ENCODE assay signal across 26 cellular contexts in the genomic region with DNA sequence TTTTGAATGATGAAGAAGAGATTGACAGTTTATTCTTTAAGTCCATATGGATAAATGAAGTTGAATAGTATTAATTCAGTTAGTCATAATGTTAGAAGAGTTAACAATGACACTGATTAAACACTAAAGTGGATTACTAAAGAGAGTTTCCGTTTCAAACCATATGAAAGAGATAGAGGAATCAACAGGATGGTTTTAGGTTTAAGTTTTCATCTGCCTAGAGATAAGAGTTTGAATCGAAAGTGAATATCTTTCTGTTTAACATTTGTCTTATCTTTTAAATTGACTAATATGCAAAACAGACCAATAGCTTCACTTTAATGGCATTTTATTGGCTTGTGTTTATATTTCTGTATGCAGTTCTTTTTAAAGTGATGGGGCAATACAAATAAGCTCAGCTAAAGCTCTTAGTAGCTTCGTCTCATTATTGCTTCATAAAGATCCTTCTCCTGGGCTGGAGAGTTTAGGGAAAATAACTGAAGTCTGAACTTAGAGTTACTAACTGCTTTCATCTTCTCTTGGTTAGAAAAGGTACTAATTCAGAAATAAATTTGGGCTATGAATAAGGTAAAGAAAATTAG.
A peak's percentile ranks its signal among the peaks of the same experiment; 100 is the strongest.
DNase-seq lines count a peak whose midpoint lies in the region; ATAC-seq, FAIRE-seq and TF ChIP-seq lines count a peak whose summit lies in the region.
"Had no signal": no experiment of that assay in that cellular context is flagged by ENCODE, and none has a peak within 500 bp of the region (broad histone marks: within the 10 kb centered on the region; RNA-seq: fewer than 3 reads in every experiment).

No MANE protein-coding gene starts in this region.

- no peaks in the 10 kb centered on the region for H3K79me2 ChIP-seq in hepatocyte

- intact Hi-C loops in adrenal gland (cut with DNase I) = no loop called here

- no peak overlapping the region for H3K27ac Mint-ChIP-seq in WTC11
- H3K27ac Mint-ChIP-seq: GM23338, HFFc6 had no signal

- H2BK12ac ChIP-seq in mesenchymal stem cell (ENCODE audit: low read length in 2 of 2) = no peak overlapping the region

- no peak overlapping the region for H3K4me3 ChIP-seq in A549
- H3K4me3 ChIP-seq in hepatocyte = no peak overlapping the region
- no peak overlapping the region for H3K4me3 ChIP-seq in mesenchymal stem cell (ENCODE audit: insufficient read depth in 1 of 2, low read depth in 1 of 2, low read length in 2 of 2)
- H3K4me3 ChIP-seq in adrenal gland = no peak overlapping the region
- H3K4me3 ChIP-seq: GM23338, HAP-1, PC-9, SJSA1 had no signal

- in situ Hi-C loops in KBM-7 (cut with MboI; ENCODE audit: low pct_unique_long_range_greater_than_20kb, low sequenced_read_pairs) = no loop called here

- WGBS in A549 (ENCODE audit: missing lambda C conversion rate) = 70% methylated on average over 3 of the region's 3 CpGs
- WGBS in hepatocyte (ENCODE audit: low lambda C conversion rate, missing lambda C conversion rate) = 27% methylated on average over 3 of the region's 3 CpGs
- 67% methylated on average over 1 of the region's 3 CpGs for WGBS in mesenchymal stem cell
- WGBS in adrenal gland, 4 donors = 68 to 82% (median 75%) methylated on average over 3 of the region's 3 CpGs

- CTCF ChIA-PET in A549 (lab: Yijun Ruan, JAX) = no interaction called here
- CTCF ChIA-PET in WTC11 (lab: Charles Lee) = no interaction called here

- TF ChIP-seq CTCF in A549 (IDR thresholded peaks at IDR 0.05) = no peak
- TF ChIP-seq CTCF in hepatocyte (IDR thresholded peaks at IDR 0.05; ENCODE audit: poor library complexity) = no peak
- TF ChIP-seq CTCF in WTC11 (IDR thresholded peaks at IDR 0.05) = no peak
- TF ChIP-seq CTCF in adrenal gland (IDR thresholded peaks at IDR 0.05) = no peak

- H3K27me3 Mint-ChIP-seq in WTC11 (ENCODE audit: low read depth) = no peaks in the 10 kb centered on the region

- POLR2A ChIA-PET in A549 (lab: Yijun Ruan, JAX) (no interaction called here), WTC11 (lab: Charles Lee) (no interaction called here)

- H3K9me2 ChIP-seq in hepatocyte (replicated peaks; ENCODE audit: insufficient read depth) = no peaks in the 10 kb centered on the region

- TF ChIP-seq POLR2A in A549 (IDR thresholded peaks at IDR 0.05; ENCODE audit: low read length) (no peak), adrenal gland (IDR thresholded peaks at IDR 0.05) (no peak)

- H3K4me2 ChIP-seq in A549 (no peak overlapping the region), hepatocyte (peak overlapping the region; percentile 55), mesenchymal stem cell (ENCODE audit: low read length, poor library complexity, severe bottlenecking) (no peak overlapping the region)
- H3K4me2 ChIP-seq: GM23338, PC-9 had no signal

- no peaks in the 10 kb centered on the region for H4K20me1 ChIP-seq in hepatocyte (ENCODE audit: insufficient read depth, poor library complexity, severe bottlenecking)

- H2BK5ac ChIP-seq in mesenchymal stem cell (ENCODE audit: low read depth, low read length, poor library complexity, severe bottlenecking) = no peak overlapping the region

- H3K4me1 ChIP-seq in A549 (no peaks in the 10 kb centered on the region), hepatocyte (ENCODE audit: insufficient read depth) (no peaks in the 10 kb centered on the region), mesenchymal stem cell (ENCODE audit: control insufficient read depth, insufficient read depth, low read depth, low read length) (no peaks in the 10 kb centered on the region), adrenal gland (replicated peaks in 1 of 2) (no peaks in the 10 kb centered on the region)
- H3K4me1 ChIP-seq: HAP-1, SJSA1 had no signal

- no peak for TF ChIP-seq EP300 in A549 (IDR thresholded peaks at IDR 0.05)

- no peaks in the 10 kb centered on the region for H3K36me3 ChIP-seq in hepatocyte (replicated peaks; ENCODE audit: insufficient read depth, low read depth)
- H3K36me3 ChIP-seq in mesenchymal stem cell (ENCODE audit: control insufficient read depth in 1 of 2, insufficient read depth in 2 of 2, low read depth in 1 of 2, low read length in 2 of 2) = no peaks in the 10 kb centered on the region
- no peaks in the 10 kb centered on the region for H3K36me3 ChIP-seq in adrenal gland (replicated peaks in 1 of 2)
- H3K36me3 ChIP-seq: HAP-1, SJSA1 had no signal

- TF ChIP-seq RAD21 in A549 (conservative IDR thresholded peaks at IDR 0.05 in 1 of 2, IDR thresholded peaks at IDR 0.05 in 1 of 2) = no peak

- H3K79me1 ChIP-seq in mesenchymal stem cell (replicated peaks; ENCODE audit: low read length, poor library complexity, severe bottlenecking) = no peaks in the 10 kb centered on the region

- H2AK5ac ChIP-seq in mesenchymal stem cell (ENCODE audit: low read length, severe bottlenecking) = no peak overlapping the region

- H3K4me1 Mint-ChIP-seq in WTC11 = peaks cover 4% of the 10 kb centered on the region; the same call in 1 of the 2 replicates

- no peak overlapping the region for H4K8ac ChIP-seq in mesenchymal stem cell (ENCODE audit: low read length)

- no peak overlapping the region for H3K4me3 Mint-ChIP-seq in WTC11
- H3K4me3 Mint-ChIP-seq: GM23338, HFFc6 had no signal

- no peak overlapping the region for H3K14ac ChIP-seq in mesenchymal stem cell (ENCODE audit: low read length in 2 of 2)

- ATAC-seq in A549 (no peak), GM18520 (IDR thresholded peaks at IDR 0.05; ENCODE audit: unreplicated experiment) (no peak), WTC11 (no peak)
- ATAC-seq: GM23338, Right ventricle myocardium inferior had no signal

- DNase-seq in A549 (ENCODE audit: low read depth in 1 of 2, low spot score in 1 of 2) (no peak), amniotic epithelial cell (ENCODE audit: low read depth) (peak; percentile 45), hepatocyte (ENCODE audit: low spot score) (no peak), mesenchymal stem cell (peak; percentile 58), KBM-7 (no peak), WTC11 (ENCODE audit: low spot score) (no peak), adrenal gland (no peak)
- DNase-seq: Calu3; DMS79 treated with DMSO at 0.1 percent for 48 hours; HFFc6; Karpas-422; NCI-H1092 treated with DMSO at 0.1 percent for 48 hours; NCI-H1436; NCI-H187 treated with DMSO at 0.1 percent for 48 hours; NCI-H446; NCI-H524 treated with DMSO at 0.1 percent for 48 hours; NCI-H774; NK-92 treated with Interleukin-12 subunit alpha and Interleukin-12 subunit beta, amount 100 ng/mL, for 24 hours; PC-9 had no signal

- H4K91ac ChIP-seq in mesenchymal stem cell (ENCODE audit: low read length) = no peak overlapping the region

- H3K23ac ChIP-seq in mesenchymal stem cell (ENCODE audit: low read length in 2 of 2) = no peak overlapping the region

- H2AFZ ChIP-seq in hepatocyte = no peak overlapping the region
- no peak overlapping the region for H2AFZ ChIP-seq in mesenchymal stem cell (ENCODE audit: low read depth, low read length)
- H2AFZ ChIP-seq: GM23338, PC-9 had no signal

- H3K27me3 ChIP-seq in hepatocyte (no peaks in the 10 kb centered on the region), mesenchymal stem cell (ENCODE audit: control insufficient read depth in 1 of 2, insufficient read depth in 1 of 2, low read length in 2 of 2) (no peaks in the 10 kb centered on the region), adrenal gland (no peaks in the 10 kb centered on the region)
- H3K27me3 ChIP-seq: SJSA1 had no signal

- no peak overlapping the region for H3K9ac ChIP-seq in mesenchymal stem cell (ENCODE audit: low read length)

- no peaks in the 10 kb centered on the region for H3K9me3 ChIP-seq in A549
- H3K9me3 ChIP-seq in hepatocyte (ENCODE audit: low read depth) = no peaks in the 10 kb centered on the region
- no peaks in the 10 kb centered on the region for H3K9me3 ChIP-seq in mesenchymal stem cell (ENCODE audit: control insufficient read depth, low read length)
- no peaks in the 10 kb centered on the region for H3K9me3 ChIP-seq in adrenal gland (replicated peaks in 1 of 3)
- H3K9me3 ChIP-seq: HAP-1, SJSA1 had no signal

- no peaks in the 10 kb centered on the region; the same call in 1 of the 2 replicates for H3K36me3 Mint-ChIP-seq in WTC11

- H3K27ac ChIP-seq in A549 (no peak overlapping the region), hepatocyte (no peak overlapping the region), mesenchymal stem cell (ENCODE audit: low read length, poor library complexity, severe bottlenecking) (no peak overlapping the region), adrenal gland (no peak overlapping the region)
- H3K27ac ChIP-seq: 22Rv1, PC-9, SJSA1 had no signal

- H3K18ac ChIP-seq in mesenchymal stem cell (ENCODE audit: low read depth in 1 of 2, low read length in 2 of 2) = no peak overlapping the region

- H2BK120ac ChIP-seq in mesenchymal stem cell (ENCODE audit: low read depth, low read length) = no peak overlapping the region

- H2BK15ac ChIP-seq in mesenchymal stem cell (ENCODE audit: low read depth, poor library complexity, severe bottlenecking) = no peak overlapping the region

- H3K9me3 Mint-ChIP-seq in WTC11 = no peaks in the 10 kb centered on the region
- H3K9me3 Mint-ChIP-seq: GM23338, HFFc6 had no signal

- no peak overlapping the region for H3K4ac ChIP-seq in mesenchymal stem cell (ENCODE audit: low read depth in 1 of 2, low read length in 2 of 2)

- FAIRE-seq in A549 (lab: Jason Lieb, UNC) = peak; percentile 18
- FAIRE-seq: GM12892 had no signal

TF ChIP-seq in A549, 52 proteins besides CTCF, POLR2A, EP300 and RAD21 (continues in another document):
- no peak for TF ChIP-seq JUNB (IDR thresholded peaks at IDR 0.05)
- TF ChIP-seq MAFK (IDR thresholded peaks at IDR 0.05; ENCODE audit: partially characterized antibody) = no peak
- no peak for TF ChIP-seq HOXB5 (CRISPR knock-in tag; IDR thresholded peaks at IDR 0.05)
- TF ChIP-seq NR3C1 (IDR thresholded peaks at IDR 0.05) = no peak
- TF ChIP-seq, protein P1, sequence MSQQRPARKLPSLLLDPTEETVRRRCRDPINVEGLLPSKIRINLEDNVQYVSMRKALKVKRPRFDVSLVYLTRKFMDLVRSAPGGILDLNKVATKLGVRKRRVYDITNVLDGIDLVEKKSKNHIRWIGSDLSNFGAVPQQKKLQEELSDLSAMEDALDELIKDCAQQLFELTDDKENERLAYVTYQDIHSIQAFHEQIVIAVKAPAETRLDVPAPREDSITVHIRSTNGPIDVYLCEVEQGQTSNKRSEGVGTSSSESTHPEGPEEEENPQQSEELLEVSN (IDR thresholded peaks at IDR 0.05; ENCODE audit: borderline replicate concordance, low read depth) = no peak

TF ChIP-seq in WTC11, 78 proteins besides CTCF, POLR2A, EP300 and RAD21:
- TF ChIP-seq HMGA2 (CRISPR knock-in tag; IDR thresholded peaks at IDR 0.05) = no peak
TF ChIP-seq in WTC11: peak in this region for 0.

Comparison
In these comparisons a context has a peak if more than half of its experiments do, and no peak if none do; other contexts are left out.
1. DNase-seq: peak in amniotic epithelial cell (single experiment) and mesenchymal stem cell (single experiment); none in A549 (0 of 2), hepatocyte (single experiment), KBM-7 (single experiment), WTC11 (single experiment) and adrenal gland (0 of 7).